In genomic region chr11:70707821-70708220, GRCh38 we compare ENCODE assay signal across 29 cellular contexts.
"Had no signal": no experiment of that assay in that cellular context is flagged by ENCODE, and none has a peak within 500 bp of the region (broad histone marks: within the 10 kb centered on the region; RNA-seq: fewer than 3 reads in every experiment).

No MANE protein-coding gene starts in this region.

- ATAC-seq: activated CD8-positive, alpha-beta memory T cell treated with anti-CD3 and anti-CD28 coated beads, Interleukin-2, amount 10 ng/mL, durations not matched to agents 7 days and 5 days; activated naive CD8-positive, alpha-beta T cell treated with anti-CD3 and anti-CD28 coated beads, Interleukin-2, amount 50 U/mL, for 24 hours had no signal

- H3K4me3 ChIP-seq: PC-9 had no signal

- H3K27ac ChIP-seq: brain microvascular endothelial cell, KMS-11, PC-9, RWPE1, WERI-Rb-1 had no signal

- H3K27me3 ChIP-seq: brain microvascular endothelial cell had no signal

- DNase-seq: activated CD4-positive, alpha-beta memory T cell treated with anti-CD3 and anti-CD28 coated beads, Interleukin-2, amount 10 ng/mL, durations not matched to agents 7 days and 5 days; activated CD4-positive, alpha-beta T cell treated with anti-CD3 and anti-CD28 coated beads for 1 hour; activated CD4-positive, alpha-beta T cell treated with anti-CD3 and anti-CD28 coated beads for 48 hours; activated CD4-positive, CD25-positive, alpha-beta regulatory T cell; activated CD8-positive, alpha-beta memory T cell treated with anti-CD3 and anti-CD28 coated beads for 24 hours; activated CD8-positive, alpha-beta memory T cell treated with anti-CD3 and anti-CD28 coated beads, Interleukin-2, amount 10 ng/mL, durations not matched to agents 7 days and 5 days; activated CD8-positive, alpha-beta memory T cell treated with anti-CD3 and anti-CD28 coated beads, Interleukin-2, amount 50 U/mL, for 48 hours; activated effector memory CD4-positive, alpha-beta T cell treated with Interleukin-2 at 50 U/mL for 16 hours; activated naive CD4-positive, alpha-beta T cell treated with anti-CD3 and anti-CD28 coated beads, Interleukin-2, amount 10 ng/mL, durations not matched to agents 7 days and 5 days; activated naive CD8-positive, alpha-beta T cell treated with anti-CD3 and anti-CD28 coated beads, Interleukin-2, amount 50 U/mL, for 24 hours; activated T-cell treated with anti-CD3 and anti-CD28 coated beads, Interleukin-2, amount 50 U/mL, for 48 hours; anterior cingulate cortex; brain microvascular endothelial cell; central memory CD4-positive, alpha-beta T cell; MM.1S; MV-4-11; NCI-H1092; NCI-H1436 treated with DMSO at 0.1 percent for 48 hours; NCI-H1694 treated with DMSO at 0.1 percent for 48 hours; NCI-H2029; NCI-H345; NCI-H524 treated with DMSO at 0.1 percent for 48 hours; NCI-H748 treated with DMSO at 0.1 percent for 48 hours; PC-9; Right ventricle myocardium superior; T1000; WERI-Rb-1 had no signal

- H3K36me3 ChIP-seq: brain microvascular endothelial cell, WERI-Rb-1 had no signal
